8 cellular contexts compared by ENCODE assay signal in the genomic region with DNA sequence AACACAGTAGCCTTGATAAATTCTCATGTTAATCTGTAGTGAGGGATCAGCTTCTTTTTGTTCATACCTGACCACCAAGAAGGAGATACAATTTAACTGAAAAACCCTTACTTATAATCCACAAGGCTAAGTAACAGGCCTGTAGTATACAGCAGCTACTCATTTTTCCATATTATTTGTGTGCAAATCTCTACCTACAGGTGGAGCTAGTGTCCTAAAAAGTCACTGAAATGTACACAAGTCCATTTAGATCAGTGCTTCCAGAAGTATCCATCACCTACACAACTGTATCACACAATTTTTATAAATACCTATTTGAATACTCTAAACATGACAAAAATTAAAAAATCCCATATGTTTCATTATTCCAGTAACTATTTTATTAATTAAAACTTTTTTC.
DNase-seq lines count a peak whose midpoint lies in the region; ATAC-seq, FAIRE-seq and TF ChIP-seq lines count a peak whose summit lies in the region.

No MANE protein-coding gene starts in this region.

- DNase-seq in A673 (ENCODE audit: low spot score) (peak; percentile 74), GM19239 (ENCODE audit: insufficient read length, low spot score) (no peak), NT2/D1 (ENCODE audit: low read depth, low spot score) (peak; percentile 13), fibroblast of peridontal ligament (ENCODE audit: extremely low read depth) (peak; percentile 82)
- no peak for DNase-seq in activated CD8-positive, alpha-beta memory T cell treated with anti-CD3 and anti-CD28 coated beads, Interleukin-2, amount 10 ng/mL, durations not matched to agents 7 days and 5 days
- DNase-seq in activated CD4-positive, alpha-beta T cell treated with anti-CD3 and anti-CD28 coated beads for 48 hours, result no peak

- peak; percentile 40 for FAIRE-seq in GM19239 (lab: Jason Lieb, UNC)

- no peak overlapping the region for H3K27ac Mint-ChIP-seq in activated CD8-positive, alpha-beta memory T cell treated with anti-CD3 and anti-CD28 coated beads, Interleukin-2, amount 10 ng/mL, durations not matched to agents 7 days and 5 days

- H3K9me3 ChIP-seq in A673 (ENCODE audit: low read depth, low read length, poor library complexity, severe bottlenecking) (no peaks in the 10 kb centered on the region), NT2/D1 (ENCODE audit: insufficient read depth, low read length) (peaks cover 12% of the 10 kb centered on the region)

- H3K27me3 ChIP-seq in A673 (replicated peaks; ENCODE audit: insufficient read depth, low read depth, low read length, poor library complexity), result no peaks in the 10 kb centered on the region
- H3K27me3 ChIP-seq in NT2/D1 (ENCODE audit: insufficient read depth, insufficient read length), result no peaks in the 10 kb centered on the region

- no peak for ATAC-seq in activated CD8-positive, alpha-beta memory T cell treated with anti-CD3 and anti-CD28 coated beads, Interleukin-2, amount 10 ng/mL, durations not matched to agents 7 days and 5 days
- ATAC-seq in HG03432 (IDR thresholded peaks at IDR 0.05; ENCODE audit: unreplicated experiment) (no peak), HG03045 (IDR thresholded peaks at IDR 0.05; ENCODE audit: unreplicated experiment) (no peak)

- no peaks in the 10 kb centered on the region for H3K4me1 ChIP-seq in A673 (ENCODE audit: insufficient read depth, low read length, poor library complexity, severe bottlenecking)
- no peaks in the 10 kb centered on the region for H3K4me1 ChIP-seq in NT2/D1 (ENCODE audit: insufficient read depth, insufficient read length)

- no peaks in the 10 kb centered on the region for H3K36me3 ChIP-seq in A673 (ENCODE audit: insufficient read depth, low read length, poor library complexity, severe bottlenecking)
- H3K36me3 ChIP-seq in NT2/D1 (ENCODE audit: insufficient read depth, insufficient read length, low read length), result no peaks in the 10 kb centered on the region

- no peaks in the 10 kb centered on the region for H3K9me3 Mint-ChIP-seq in activated CD8-positive, alpha-beta memory T cell treated with anti-CD3 and anti-CD28 coated beads, Interleukin-2, amount 10 ng/mL, durations not matched to agents 7 days and 5 days (ENCODE audit: low read depth)

- no TSS peak for BruUV-seq in A673 (replicated peaks; lab: Mats Ljungman, UMichigan)

- H3K9ac ChIP-seq in NT2/D1 (ENCODE audit: insufficient read length, low read depth), result no peak overlapping the region

- no peak overlapping the region for H3K4me3 ChIP-seq in A673 (ENCODE audit: low read depth, low read length, poor library complexity, severe bottlenecking)
- no peak overlapping the region for H3K4me3 ChIP-seq in NT2/D1 (ENCODE audit: insufficient read length, low read depth)

- H3K4me1 Mint-ChIP-seq in activated CD8-positive, alpha-beta memory T cell treated with anti-CD3 and anti-CD28 coated beads, Interleukin-2, amount 10 ng/mL, durations not matched to agents 7 days and 5 days, result no peaks in the 10 kb centered on the region

- intact Hi-C loops in A673 (cut with micrococcal nuclease; ENCODE audit: unreplicated experiment), result loop anchor here (2.0 to 5.0 kb wide), 4 partner anchors 175 to 474 kb away; partner anchors contain the start of gene SLC35F4

- peak; percentile 70 for TF ChIP-seq CTCF in A673 (conservative IDR thresholded peaks at IDR 0.05; ENCODE audit: low read depth, low read length)

- H3K27me3 Mint-ChIP-seq in activated CD8-positive, alpha-beta memory T cell treated with anti-CD3 and anti-CD28 coated beads, Interleukin-2, amount 10 ng/mL, durations not matched to agents 7 days and 5 days, result no peaks in the 10 kb centered on the region

- CTCF ChIA-PET in A673 (lab: Charles Lee), result interaction anchor here (0.5 to 1.6 kb wide), 5 partner anchors 177 to 379 kb away, joined by 3 to 10 read pairs (median 3); no protein-coding TSS in a partner anchor
- CTCF ChIA-PET in activated CD8-positive, alpha-beta memory T cell treated with anti-CD3 and anti-CD28 coated beads, Interleukin-2, amount 10 ng/mL, durations not matched to agents 7 days and 5 days (lab: Charles Lee), result interaction anchor here (1.2 kb wide), 1 partner anchor 375 kb away, joined by 3 read pairs; no protein-coding TSS in a partner anchor

- no peak overlapping the region for H3K4me3 Mint-ChIP-seq in activated CD8-positive, alpha-beta memory T cell treated with anti-CD3 and anti-CD28 coated beads, Interleukin-2, amount 10 ng/mL, durations not matched to agents 7 days and 5 days

- no peak overlapping the region for H3K27ac ChIP-seq in A673 (ENCODE audit: low read depth, low read length, poor library complexity, severe bottlenecking)

- no peaks in the 10 kb centered on the region for H3K36me3 Mint-ChIP-seq in activated CD8-positive, alpha-beta memory T cell treated with anti-CD3 and anti-CD28 coated beads, Interleukin-2, amount 10 ng/mL, durations not matched to agents 7 days and 5 days

- POLR2A ChIA-PET in A673 (lab: Charles Lee; ENCODE audit: low non-redundant PET), result no interaction called here

Comparison
In these comparisons a context has a peak if more than half of its experiments do, and no peak if none do; other contexts are left out.
1. DNase-seq: peak in A673 (single experiment), NT2/D1 (single experiment) and fibroblast of peridontal ligament (single experiment); none in GM19239 (single experiment), activated CD8-positive, alpha-beta memory T cell treated with anti-CD3 and anti-CD28 coated beads, Interleukin-2, amount 10 ng/mL, durations not matched to agents 7 days and 5 days (single experiment) and activated CD4-positive, alpha-beta T cell treated with anti-CD3 and anti-CD28 coated beads for 48 hours (single experiment).